Comparison of ENCODE assay signal across 13 cellular contexts in the genomic region with DNA sequence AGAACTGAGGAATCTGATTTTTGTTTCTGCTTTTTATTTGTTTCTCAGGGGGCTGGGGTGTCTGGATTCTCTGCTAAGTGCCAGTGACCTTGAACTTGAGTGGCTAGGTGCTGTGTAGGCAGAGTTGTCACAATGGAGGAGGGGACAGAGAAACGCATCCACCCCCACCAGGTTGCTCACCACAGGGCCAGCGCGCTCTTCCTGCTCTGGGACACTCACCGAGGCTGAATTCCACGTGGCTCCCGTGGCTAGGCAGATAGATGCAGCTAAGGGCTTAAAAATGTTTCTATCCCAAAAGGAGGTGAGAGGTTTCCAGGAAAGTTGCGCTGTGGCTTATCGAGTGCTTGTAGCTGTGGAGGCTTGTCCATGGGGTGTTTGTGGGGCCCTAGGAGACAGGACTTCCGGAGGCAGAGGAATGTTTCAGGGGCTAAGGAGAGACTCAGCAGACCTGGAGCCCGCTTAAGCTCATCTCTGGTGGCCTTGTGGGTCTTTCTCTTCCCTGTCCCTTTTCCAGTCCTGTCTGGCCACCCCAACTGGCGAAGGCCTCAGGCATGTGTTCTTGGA. TPM values are rescaled to one million over a fixed set of nuclear protein-coding genes. Genes with fewer than 3 reads are reported as not detected.
DNase-seq lines count a peak whose midpoint lies in the region; ATAC-seq and TF ChIP-seq lines count a peak whose summit lies in the region.
"Had no signal": no experiment of that assay in that cellular context is flagged by ENCODE, and none has a peak within 500 bp of the region (broad histone marks: within the 10 kb centered on the region; RNA-seq: fewer than 3 reads in every experiment).

No MANE protein-coding gene starts in this region.

- no peaks in the 10 kb centered on the region for H3K9me2 ChIP-seq in SK-N-SH

- CTCF ChIA-PET in SK-N-SH (lab: Yijun Ruan, JAX) = interaction anchor here (0.9 to 3.0 kb wide), 3 partner anchors 11 to 57 kb away, joined by 3 to 10 read pairs (median 3); no protein-coding TSS in a partner anchor

- H3K9me3 ChIP-seq in SK-N-SH (no peaks in the 10 kb centered on the region), skeletal muscle satellite cell (replicated peaks; ENCODE audit: low read length) (no peaks in the 10 kb centered on the region)

- H3K36me3 ChIP-seq in SK-N-SH (replicated peaks in 1 of 2; ENCODE audit: control insufficient read depth in 1 of 2, insufficient read depth in 2 of 2, low read length in 1 of 2) (peaks cover 0 to 2% of the 10 kb centered on the region in 2 experiments), skeletal muscle satellite cell (ENCODE audit: insufficient read depth, low read length) (peaks cover 56% of the 10 kb centered on the region)

- no peak overlapping the region for H2AFZ ChIP-seq in SK-N-SH (ENCODE audit: low read depth)

- no peaks in the 10 kb centered on the region for H3K79me2 ChIP-seq in SK-N-SH (ENCODE audit: insufficient read depth)

- no peak overlapping the region for H3K27ac ChIP-seq in SK-N-SH (ENCODE audit: low read depth in 2 of 2, low read length in 1 of 2)
- H3K27ac ChIP-seq: 22Rv1, RWPE1 had no signal

- TF ChIP-seq EP300 in SK-N-SH (IDR thresholded peaks at IDR 0.05; ENCODE audit: borderline replicate concordance in 1 of 2, low read depth in 1 of 2, low read length in 1 of 2) = no peak

- no peaks in the 10 kb centered on the region for H3F3A ChIP-seq in SK-N-SH (replicated peaks; ENCODE audit: insufficient read depth)

- TF ChIP-seq POLR2A in NB4 (IDR thresholded peaks at IDR 0.05; ENCODE audit: extremely low read depth, insufficient read length) = no peak

- ATAC-seq in SK-N-SH treated with all-trans-retinoic acid at 6 μM for 48 hours = no peak
- ATAC-seq: esophagus mucosa, HCT116 had no signal

- H3K4me1 ChIP-seq in SK-N-SH (ENCODE audit: control insufficient read depth in 1 of 2, insufficient read depth in 2 of 2, low read depth in 1 of 2, low read length in 1 of 2) (peaks cover 0 to 4% of the 10 kb centered on the region in 2 experiments; a peak in 1 of 4 replicates), skeletal muscle satellite cell (ENCODE audit: control insufficient read depth, insufficient read depth, low read length) (peaks cover 58% of the 10 kb centered on the region)

- peak; percentile 9 for DNase-seq in SK-N-SH
- DNase-seq in NB4 (ENCODE audit: low read depth) = peak; percentile 82
- DNase-seq in fibroblast of villous mesenchyme (ENCODE audit: low read depth) = peak; percentile 33
- no peak for DNase-seq in NCI-H2227 (lab: John Stamatoyannopoulos, UW; ENCODE audit: unreplicated experiment)
- DNase-seq in iPS-NIHi7 (ENCODE audit: extremely low spot score) = no peak
- no peak for DNase-seq in NCI-H2081 treated with DMSO at 0.1 percent for 48 hours (lab: John Stamatoyannopoulos, UW)
- DNase-seq: retina had no signal

- TF ChIP-seq CTCF in SK-N-SH (IDR thresholded peaks at IDR 0.05) (no peak), NB4 (IDR thresholded peaks at IDR 0.05; ENCODE audit: low read depth, low read length) (no peak), fibroblast of villous mesenchyme (IDR thresholded peaks at IDR 0.05; ENCODE audit: insufficient read depth, low read depth, low read length) (no peak)

- POLR2A ChIA-PET in SK-N-SH (lab: Yijun Ruan, JAX) = no interaction called here

- H3K27me3 ChIP-seq in SK-N-SH (ENCODE audit: insufficient read depth) (no peaks in the 10 kb centered on the region), skeletal muscle satellite cell (ENCODE audit: control insufficient read depth, insufficient read depth, low read length) (no peaks in the 10 kb centered on the region)

- 88% methylated on average over 9 of the region's 11 CpGs for WGBS in SK-N-SH (ENCODE audit: low lambda C conversion rate)

- no peak overlapping the region for H3K9ac ChIP-seq in SK-N-SH
- H3K9ac ChIP-seq in skeletal muscle satellite cell (ENCODE audit: low read depth, low read length) = peak overlapping the region; percentile 43

- no peaks in the 10 kb centered on the region for H4K20me1 ChIP-seq in SK-N-SH (ENCODE audit: insufficient read depth)

- H3K4me2 ChIP-seq in SK-N-SH (no peak overlapping the region), skeletal muscle satellite cell (ENCODE audit: low read length) (peak overlapping the region; percentile 63)

- TF ChIP-seq RAD21 in SK-N-SH (IDR thresholded peaks at IDR 0.05; ENCODE audit: low read length) = no peak

- H3K4me3 ChIP-seq in SK-N-SH (ENCODE audit: low read depth in 2 of 2, low read length in 1 of 2) (no peak overlapping the region), NB4 (ENCODE audit: low read depth, low read length) (no peak overlapping the region), fibroblast of villous mesenchyme (ENCODE audit: low read depth, low read length) (no peak overlapping the region), skeletal muscle satellite cell (ENCODE audit: low read length) (no peak overlapping the region)

TF ChIP-seq in SK-N-SH, 30 proteins besides CTCF, POLR2A, EP300 and RAD21 (continues in another document):
- no peak for TF ChIP-seq GABPA (IDR thresholded peaks at IDR 0.05; ENCODE audit: low read depth)
- TF ChIP-seq EZH2phosphoT487 (IDR thresholded peaks at IDR 0.05; ENCODE audit: borderline replicate concordance, low read depth) = no peak
- TF ChIP-seq, protein P1, sequence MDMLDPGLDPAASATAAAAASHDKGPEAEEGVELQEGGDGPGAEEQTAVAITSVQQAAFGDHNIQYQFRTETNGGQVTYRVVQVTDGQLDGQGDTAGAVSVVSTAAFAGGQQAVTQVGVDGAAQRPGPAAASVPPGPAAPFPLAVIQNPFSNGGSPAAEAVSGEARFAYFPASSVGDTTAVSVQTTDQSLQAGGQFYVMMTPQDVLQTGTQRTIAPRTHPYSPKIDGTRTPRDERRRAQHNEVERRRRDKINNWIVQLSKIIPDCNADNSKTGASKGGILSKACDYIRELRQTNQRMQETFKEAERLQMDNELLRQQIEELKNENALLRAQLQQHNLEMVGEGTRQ (IDR thresholded peaks at IDR 0.05; ENCODE audit: borderline replicate concordance, low read depth, low read length) = no peak
- no peak for TF ChIP-seq ELF1 (IDR thresholded peaks at IDR 0.05)
- no peak for TF ChIP-seq CHD2 (IDR thresholded peaks at IDR 0.05; ENCODE audit: low read length, partially characterized antibody)
- no peak for TF ChIP-seq TEAD4 (IDR thresholded peaks at IDR 0.05; ENCODE audit: borderline replicate concordance, insufficient read depth)
- TF ChIP-seq YY1 (IDR thresholded peaks at IDR 0.05; ENCODE audit: low read depth) = no peak
- TF ChIP-seq, protein P2, sequence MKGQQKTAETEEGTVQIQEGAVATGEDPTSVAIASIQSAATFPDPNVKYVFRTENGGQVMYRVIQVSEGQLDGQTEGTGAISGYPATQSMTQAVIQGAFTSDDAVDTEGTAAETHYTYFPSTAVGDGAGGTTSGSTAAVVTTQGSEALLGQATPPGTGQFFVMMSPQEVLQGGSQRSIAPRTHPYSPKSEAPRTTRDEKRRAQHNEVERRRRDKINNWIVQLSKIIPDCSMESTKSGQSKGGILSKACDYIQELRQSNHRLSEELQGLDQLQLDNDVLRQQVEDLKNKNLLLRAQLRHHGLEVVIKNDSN (IDR thresholded peaks at IDR 0.05; ENCODE audit: borderline replicate concordance, low read depth) = no peak
- no peak for TF ChIP-seq TAF1 (IDR thresholded peaks at IDR 0.05; ENCODE audit: borderline replicate concordance, low read depth, low read length)
- no peak for TF ChIP-seq FOSL2 (IDR thresholded peaks at IDR 0.05; ENCODE audit: borderline replicate concordance, low read depth)

TF ChIP-seq in SK-N-SH treated with all-trans-retinoic acid at 6 μM for 48 hours, 23 proteins besides CTCF, POLR2A, EP300 and RAD21 (continues in another document):
- TF ChIP-seq PPARA (CRISPR knock-in tag; IDR thresholded peaks at IDR 0.05; ENCODE audit: borderline replicate concordance) (no peak), ZFP30 (CRISPR knock-in tag; IDR thresholded peaks at IDR 0.05) (no peak), ESRRG (CRISPR knock-in tag; IDR thresholded peaks at IDR 0.05) (no peak)
- TF ChIP-seq, protein P3, sequence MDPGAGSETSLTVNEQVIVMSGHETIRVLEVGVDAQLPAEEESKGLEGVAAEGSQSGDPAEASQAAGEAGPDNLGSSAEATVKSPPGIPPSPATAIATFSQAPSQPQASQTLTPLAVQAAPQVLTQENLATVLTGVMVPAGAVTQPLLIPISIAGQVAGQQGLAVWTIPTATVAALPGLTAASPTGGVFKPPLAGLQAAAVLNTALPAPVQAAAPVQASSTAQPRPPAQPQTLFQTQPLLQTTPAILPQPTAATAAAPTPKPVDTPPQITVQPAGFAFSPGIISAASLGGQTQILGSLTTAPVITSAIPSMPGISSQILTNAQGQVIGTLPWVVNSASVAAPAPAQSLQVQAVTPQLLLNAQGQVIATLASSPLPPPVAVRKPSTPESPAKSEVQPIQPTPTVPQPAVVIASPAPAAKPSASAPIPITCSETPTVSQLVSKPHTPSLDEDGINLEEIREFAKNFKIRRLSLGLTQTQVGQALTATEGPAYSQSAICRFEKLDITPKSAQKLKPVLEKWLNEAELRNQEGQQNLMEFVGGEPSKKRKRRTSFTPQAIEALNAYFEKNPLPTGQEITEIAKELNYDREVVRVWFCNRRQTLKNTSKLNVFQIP (CRISPR knock-in tag; IDR thresholded peaks at IDR 0.05; ENCODE audit: borderline replicate concordance, low read depth) = no peak
- TF ChIP-seq, protein P4, sequence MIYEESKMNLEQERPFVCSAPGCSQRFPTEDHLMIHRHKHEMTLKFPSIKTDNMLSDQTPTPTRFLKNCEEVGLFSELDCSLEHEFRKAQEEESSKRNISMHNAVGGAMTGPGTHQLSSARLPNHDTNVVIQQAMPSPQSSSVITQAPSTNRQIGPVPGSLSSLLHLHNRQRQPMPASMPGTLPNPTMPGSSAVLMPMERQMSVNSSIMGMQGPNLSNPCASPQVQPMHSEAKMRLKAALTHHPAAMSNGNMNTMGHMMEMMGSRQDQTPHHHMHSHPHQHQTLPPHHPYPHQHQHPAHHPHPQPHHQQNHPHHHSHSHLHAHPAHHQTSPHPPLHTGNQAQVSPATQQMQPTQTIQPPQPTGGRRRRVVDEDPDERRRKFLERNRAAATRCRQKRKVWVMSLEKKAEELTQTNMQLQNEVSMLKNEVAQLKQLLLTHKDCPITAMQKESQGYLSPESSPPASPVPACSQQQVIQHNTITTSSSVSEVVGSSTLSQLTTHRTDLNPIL (CRISPR knock-in tag; IDR thresholded peaks at IDR 0.05; ENCODE audit: low read depth) = no peak

RNA-seq across cellular contexts. Expression of a gene that starts 36.8 kb away (rescaled TPM):
- polyA plus RNA-seq in SK-N-SH (2012; rRNA removed) = 13.8 and 14.3 TPM in 2 replicates
- 6.6 and 11.7 TPM in 2 replicates for polyA plus RNA-seq in SK-N-SH (2012; cell fraction: cytosol; rRNA removed)
- polyA plus RNA-seq in SK-N-SH (2012; cell fraction: nucleus; rRNA removed) = 24.3 and 32.0 TPM in 2 replicates
- total RNA-seq in fibroblast of villous mesenchyme = 39.9 and 44.9 TPM in 2 replicates
- total RNA-seq in skeletal muscle satellite cell (2012; rRNA removed) = 57.0 and 57.7 TPM in 2 replicates

Comparison
In these comparisons a context has a peak if more than half of its experiments do, and no peak if none do; other contexts are left out.
1. DNase-seq: peak in SK-N-SH (single experiment), NB4 (single experiment) and fibroblast of villous mesenchyme (single experiment); none in NCI-H2227 (single experiment), iPS-NIHi7 (single experiment) and NCI-H2081 treated with DMSO at 0.1 percent for 48 hours (single experiment).